In genomic region chr10:96878071-96878470, GRCh38 we compare ENCODE assay signal across 3 cellular contexts.
TF ChIP-seq lines count a peak whose summit lies in the region.

No MANE protein-coding gene starts in this region.

TF ChIP-seq in liver, 16 proteins besides CTCF, POLR2A, EP300 and RAD21:
- TF ChIP-seq TAF1 (conservative IDR thresholded peaks at IDR 0.05) (no peak), REST (IDR thresholded peaks at IDR 0.05) (no peak), NR2F2 (IDR thresholded peaks at IDR 0.05) (no peak), RXRA (IDR thresholded peaks at IDR 0.05) (peak; percentile 75 to 82), YY1 (IDR thresholded peaks at IDR 0.05) (no peak), MAX (IDR thresholded peaks at IDR 0.05) (peak; percentile 34), HNF4A (conservative IDR thresholded peaks at IDR 0.05) (peak; percentile 43 to 55), EGR1 (IDR thresholded peaks at IDR 0.05; ENCODE audit: low read depth in 2 of 2) (no peak), GABPA (IDR thresholded peaks at IDR 0.05 in 1 of 2, conservative IDR thresholded peaks at IDR 0.05 in 1 of 2) (no peak), FOXA1 (IDR thresholded peaks at IDR 0.05) (no peak), ATF3 (IDR thresholded peaks at IDR 0.05) (no peak), ZBTB33 (IDR thresholded peaks at IDR 0.05) (no peak), SP1 (IDR thresholded peaks at IDR 0.05) (peak; percentile 35), JUND (IDR thresholded peaks at IDR 0.05) (no peak), FOXA2 (IDR thresholded peaks at IDR 0.05) (no peak), HNF4G (IDR thresholded peaks at IDR 0.05) (no peak)
TF ChIP-seq in liver: peak in this region for 4.

TF ChIP-seq in HepG2, 621 proteins besides CTCF, POLR2A, EP300 and RAD21:
- TF ChIP-seq ZNF432 (CRISPR knock-in tag; IDR thresholded peaks at IDR 0.05; ENCODE audit: borderline replicate concordance) (no peak), ZNF3 (CRISPR knock-in tag; IDR thresholded peaks at IDR 0.05) (no peak), FOXM1 (CRISPR knock-in tag; IDR thresholded peaks at IDR 0.05) (no peak), BRCA1 (CRISPR knock-in tag; IDR thresholded peaks at IDR 0.05) (no peak), RXRA (CRISPR knock-in tag; IDR thresholded peaks at IDR 0.05) (no peak), ZNF816 (CRISPR knock-in tag; IDR thresholded peaks at IDR 0.05; ENCODE audit: borderline replicate concordance) (no peak)

TF ChIP-seq in WTC11, 78 proteins besides CTCF, POLR2A, EP300 and RAD21:
- TF ChIP-seq ARID4B (CRISPR knock-in tag; IDR thresholded peaks at IDR 0.05; ENCODE audit: borderline replicate concordance) = no peak
- no peak for TF ChIP-seq MLX (CRISPR knock-in tag; IDR thresholded peaks at IDR 0.05)
- no peak for TF ChIP-seq ZNF232 (CRISPR knock-in tag; IDR thresholded peaks at IDR 0.05)
